ENCODE assay signal across 8 cellular contexts in genomic region chr11:46701078-46701654, GRCh38. TPM values are rescaled to one million over a fixed set of nuclear protein-coding genes. Genes with fewer than 3 reads are reported as not detected.
DNase-seq lines count a peak whose midpoint lies in the region; ATAC-seq and TF ChIP-seq lines count a peak whose summit lies in the region.

No MANE protein-coding gene starts in this region.

- DNase-seq in RWPE1 (ENCODE audit: low spot score), result no peak
- DNase-seq in esophagus muscularis mucosa (ENCODE audit: extremely low spot score), result no peak
- DNase-seq in skeletal muscle cell (ENCODE audit: low read depth), result no peak
- no peak for DNase-seq in Kasumi-1 (lab: John Stamatoyannopoulos, UW)
- DNase-seq in NCI-H2107 treated with DMSO at 0.1 percent for 48 hours (lab: John Stamatoyannopoulos, UW; ENCODE audit: unreplicated experiment), result no peak
- DNase-seq in NCI-H1092 treated with DMSO at 0.1 percent for 48 hours (lab: John Stamatoyannopoulos, UW), result no peak

- H3K27me3 ChIP-seq in esophagus muscularis mucosa, result no peaks in the 10 kb centered on the region

- POLR2A ChIA-PET in RWPE1 (lab: Yijun Ruan, JAX; ENCODE audit: low non-redundant PET), result interaction anchor here (0.7 to 4.1 kb wide), 4 partner anchors 14 to 59 kb away, joined by 4 to 28 read pairs (median 8); no protein-coding TSS in a partner anchor

- no peak for TF ChIP-seq POLR2A in esophagus muscularis mucosa (IDR thresholded peaks at IDR 0.05; ENCODE audit: low read depth)

- H3K27ac ChIP-seq in RWPE1 (peak overlapping the region; percentile 89), esophagus muscularis mucosa (replicated peaks in 1 of 4) (peak overlapping the region; percentile 89 to 92 (median 90))

- intact Hi-C loops in esophagus muscularis mucosa (cut with DNase I), result no loop called here

- ATAC-seq in GM21528 (IDR thresholded peaks at IDR 0.05; ENCODE audit: low FRiP score, unreplicated experiment) (peak; percentile 8), HG02885 (IDR thresholded peaks at IDR 0.05; ENCODE audit: poor library complexity, unreplicated experiment) (no peak)

- H3K9me3 ChIP-seq in esophagus muscularis mucosa, result no peaks in the 10 kb centered on the region

- peak overlapping the region; percentile 81 to 93 (median 87) for H3K4me3 ChIP-seq in esophagus muscularis mucosa
- peak overlapping the region; percentile 100 for H3K4me3 ChIP-seq in skeletal muscle cell (ENCODE audit: low read depth, low read length)

- peaks cover 54 to 62% (median 58%) of the 10 kb centered on the region in 4 donors for H3K4me1 ChIP-seq in esophagus muscularis mucosa

- TF ChIP-seq CTCF in RWPE1 (conservative IDR thresholded peaks at IDR 0.05; ENCODE audit: low read depth) (no peak), esophagus muscularis mucosa (IDR thresholded peaks at IDR 0.05) (no peak)

- 2% methylated on average over 19 of the region's 29 CpGs for WGBS in esophagus muscularis mucosa

- peaks cover 30 to 55% (median 47%) of the 10 kb centered on the region in 4 donors for H3K36me3 ChIP-seq in esophagus muscularis mucosa

- CTCF ChIA-PET in RWPE1 (lab: Yijun Ruan, JAX), result interaction anchor here (0.6 kb wide), 1 partner anchor 10 kb away, joined by 4 read pairs; no protein-coding TSS in a partner anchor

- no peak for TF ChIP-seq EP300 in esophagus muscularis mucosa (IDR thresholded peaks at IDR 0.05)

RNA-seq across cellular contexts. Expression of gene ZNF408, which starts 0.3 kb away (rescaled TPM):
- total RNA-seq in esophagus muscularis mucosa, result 10 to 100 TPM in 2 of 4 donors, 1 to 10 TPM in 2; 7.1 to 12.6 (median 10.3) TPM

RNA-seq across cellular contexts. Expression of gene ARHGAP1, which starts 0.7 kb away (rescaled TPM):
- 100 to 1,000 TPM in 2 of 4 donors, 10 to 100 TPM in 2; 73.1 to 139 (median 92.3) TPM for total RNA-seq in esophagus muscularis mucosa

RNA-seq across cellular contexts. Expression of gene F2, which starts 17.8 kb away (rescaled TPM):
- total RNA-seq in esophagus muscularis mucosa, result 1 to 10 TPM in 1 of 4 donors, under 1 TPM in 1, not detected in 2; 0.42 to 1.1 TPM
